24 cellular contexts compared by ENCODE assay signal in the genomic region with DNA sequence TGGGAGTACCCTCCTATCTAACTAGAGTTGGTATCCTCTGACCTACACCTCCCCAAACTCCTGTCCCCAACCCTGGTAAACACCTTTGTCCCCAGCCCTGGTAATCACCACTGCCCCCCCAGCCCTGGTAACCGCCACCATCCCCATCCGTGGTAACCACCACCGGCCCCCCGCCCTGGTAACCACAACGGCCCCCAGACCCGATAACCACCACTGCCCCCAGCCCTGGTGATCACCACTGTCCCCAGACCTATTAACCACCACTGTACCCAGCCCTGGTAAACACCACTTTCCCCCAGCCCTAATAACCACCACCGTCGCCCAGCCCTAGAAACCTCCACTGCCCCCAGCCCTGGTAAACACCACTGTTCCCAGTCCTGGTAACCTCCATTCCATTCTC.
"Had no signal": no experiment of that assay in that cellular context is flagged by ENCODE, and none has a peak within 500 bp of the region (broad histone marks: within the 10 kb centered on the region; RNA-seq: fewer than 3 reads in every experiment).

No MANE protein-coding gene starts in this region.

- H3K36me3 Mint-ChIP-seq: stimulated activated effector memory CD8-positive, alpha-beta T cell treated with anti-CD3 and anti-CD28 coated beads, Interleukin-12 subunit alpha, Interleukin-12 subunit beta, amount 100 ng/mL, for 72 hours; stimulated activated memory B cell treated with anti-CD40 and anti-IgM and Interleukin-4, amounts not matched to agents 10 μg/mL and 1 μg/mL and 100 μg/mL, for 72 hours; stimulated activated naive B cell treated with anti-CD40 and anti-IgM and Interleukin-4, amounts not matched to agents 10 μg/mL and 1 μg/mL and 100 μg/mL, for 72 hours; type B pancreatic cell had no signal

- H3K9me3 Mint-ChIP-seq: stimulated activated naive CD8-positive, alpha-beta T cell treated with anti-CD3 and anti-CD28 coated beads, Interleukin-15, Interleukin-2, amounts not matched to agents 100 ng/mL and 50 ng/mL, for 24 hours; type B pancreatic cell had no signal

- H3K4me1 Mint-ChIP-seq: stimulated activated effector memory CD8-positive, alpha-beta T cell treated with anti-CD3 and anti-CD28 coated beads, Interleukin-12 subunit alpha, Interleukin-12 subunit beta, amount 100 ng/mL, for 72 hours; stimulated activated memory B cell treated with anti-CD40 and anti-IgM and Interleukin-4, amounts not matched to agents 10 μg/mL and 1 μg/mL and 100 μg/mL, for 72 hours; stimulated activated naive B cell treated with anti-CD40 and anti-IgM and Interleukin-4, amounts not matched to agents 10 μg/mL and 1 μg/mL and 100 μg/mL, for 72 hours; stimulated activated naive CD8-positive, alpha-beta T cell treated with anti-CD3 and anti-CD28 coated beads, Interleukin-15, amount 100 ng/mL, for 72 hours had no signal

- H3K27me3 Mint-ChIP-seq: stimulated activated memory B cell treated with anti-CD40 and anti-IgM and Interleukin-4, amounts not matched to agents 10 μg/mL and 1 μg/mL and 100 μg/mL, for 72 hours; stimulated activated naive CD8-positive, alpha-beta T cell treated with anti-CD3 and anti-CD28 coated beads, Interleukin-15, amount 100 ng/mL, for 72 hours; stimulated activated naive CD8-positive, alpha-beta T cell treated with anti-CD3 and anti-CD28 coated beads, Interleukin-15, Interleukin-2, amounts not matched to agents 100 ng/mL and 50 ng/mL, for 24 hours; type B pancreatic cell had no signal

- DNase-seq: stimulated activated CD4-positive, alpha-beta T cell treated with anti-CD3 and anti-CD28 coated beads, Interleukin-2, amount 100 ng/mL, for 48 hours; stimulated activated CD4-positive, alpha-beta T cell treated with anti-CD3 and anti-CD28 coated beads, Interleukin-4, amount 100 ng/mL, for 1 hour; stimulated activated CD4-positive, alpha-beta T cell treated with anti-CD3 and anti-CD28 coated beads, Interleukin-4, amount 100 ng/mL, for 24 hours; stimulated activated CD4-positive, alpha-beta T cell treated with anti-CD3 and anti-CD28 coated beads, Interleukin-4, amount 100 ng/mL, for 4 hours; stimulated activated CD8-positive, alpha-beta memory T cell treated with anti-CD3 and anti-CD28 coated beads, Interleukin-4, amount 100 ng/mL, for 48 hours; stimulated activated naive B cell treated with anti-CD40 and anti-IgM and Interleukin-4, amounts not matched to agents 10 μg/mL and 1 μg/mL and 100 μg/mL, for 72 hours; stimulated activated naive CD4-positive, alpha-beta T cell; stimulated activated naive CD4-positive, alpha-beta T cell treated with Interleukin-2 at 50 U/mL for 16 hours; stimulated activated naive CD8-positive, alpha-beta T cell treated with anti-CD3 and anti-CD28 coated beads, Interleukin-15, amount 100 ng/mL, for 72 hours; stimulated activated naive CD8-positive, alpha-beta T cell treated with anti-CD3 and anti-CD28 coated beads, Interleukin-15, Interleukin-2, amounts not matched to agents 100 U/mL and 50 U/mL, for 24 hours; stomach; substantia nigra; testis; thyroid gland; tibial artery; transverse colon; trophoblast cell; upper lobe of left lung; upper lobe of right lung; uterus had no signal

- H3K27ac Mint-ChIP-seq: stimulated activated effector memory CD8-positive, alpha-beta T cell treated with anti-CD3 and anti-CD28 coated beads, Interleukin-12 subunit alpha, Interleukin-12 subunit beta, amount 100 ng/mL, for 72 hours; stimulated activated memory B cell treated with anti-CD40 and anti-IgM and Interleukin-4, amounts not matched to agents 10 μg/mL and 1 μg/mL and 100 μg/mL, for 72 hours; stimulated activated naive B cell treated with anti-CD40 and anti-IgM and Interleukin-4, amounts not matched to agents 10 μg/mL and 1 μg/mL and 100 μg/mL, for 72 hours; stimulated activated naive CD8-positive, alpha-beta T cell treated with anti-CD3 and anti-CD28 coated beads, Interleukin-15, amount 100 ng/mL, for 72 hours; stimulated activated naive CD8-positive, alpha-beta T cell treated with anti-CD3 and anti-CD28 coated beads, Interleukin-15, Interleukin-2, amounts not matched to agents 100 ng/mL and 50 ng/mL, for 24 hours; type B pancreatic cell had no signal

- ATAC-seq: stimulated activated effector memory CD8-positive, alpha-beta T cell treated with anti-CD3 and anti-CD28 coated beads, Interleukin-12 subunit alpha, Interleukin-12 subunit beta, amount 100 ng/mL, for 72 hours; stimulated activated memory B cell treated with anti-CD40 and anti-IgM and Interleukin-4, amounts not matched to agents 10 μg/mL and 1 μg/mL and 100 μg/mL, for 72 hours; stimulated activated naive B cell treated with anti-CD40 and anti-IgM and Interleukin-4, amounts not matched to agents 10 μg/mL and 1 μg/mL and 100 μg/mL, for 72 hours; stimulated activated naive CD8-positive, alpha-beta T cell treated with anti-CD3 and anti-CD28 coated beads, Interleukin-15, amount 100 ng/mL, for 72 hours; stimulated activated naive CD8-positive, alpha-beta T cell treated with anti-CD3 and anti-CD28 coated beads, Interleukin-15, Interleukin-2, amounts not matched to agents 100 U/mL and 50 U/mL, for 24 hours; upper lobe of right lung had no signal

- H3K4me3 Mint-ChIP-seq: stimulated activated effector memory CD8-positive, alpha-beta T cell treated with anti-CD3 and anti-CD28 coated beads, Interleukin-12 subunit alpha, Interleukin-12 subunit beta, amount 100 ng/mL, for 72 hours; stimulated activated memory B cell treated with anti-CD40 and anti-IgM and Interleukin-4, amounts not matched to agents 10 μg/mL and 1 μg/mL and 100 μg/mL, for 72 hours; stimulated activated naive B cell treated with anti-CD40 and anti-IgM and Interleukin-4, amounts not matched to agents 10 μg/mL and 1 μg/mL and 100 μg/mL, for 72 hours; stimulated activated naive CD8-positive, alpha-beta T cell treated with anti-CD3 and anti-CD28 coated beads, Interleukin-15, amount 100 ng/mL, for 72 hours; stimulated activated naive CD8-positive, alpha-beta T cell treated with anti-CD3 and anti-CD28 coated beads, Interleukin-15, Interleukin-2, amounts not matched to agents 100 ng/mL and 50 ng/mL, for 24 hours; type B pancreatic cell had no signal
